Comparison of ENCODE assay signal across 16 cellular contexts in genomic region chr12:109605599-109606228, GRCh38.
"Had no signal": no experiment of that assay in that cellular context is flagged by ENCODE, and none has a peak within 500 bp of the region (broad histone marks: within the 10 kb centered on the region; RNA-seq: fewer than 3 reads in every experiment).

No MANE protein-coding gene starts in this region.

- H3K27ac Mint-ChIP-seq: activated CD4-positive, alpha-beta T cell treated with anti-CD3 and anti-CD28 coated beads, Interleukin-2, amount 10 ng/mL, durations not matched to agents 7 days and 5 days; activated CD8-positive, alpha-beta T cell treated with anti-CD3 and anti-CD28 coated beads, Interleukin-2, amount 10 ng/mL, durations not matched to agents 7 days and 5 days; mesothelial cell of epicardium; nephron progenitor cell; T-helper 2 cell treated with Interferon-gamma antibody and Interleukin-4, amounts not matched to agents 5 μg/mL and 100 μg/mL, for 36 hours had no signal

- DNase-seq: activated CD4-positive, alpha-beta T cell treated with anti-CD3 and anti-CD28 coated beads, Interleukin-2, amount 10 ng/mL, durations not matched to agents 7 days and 5 days; activated CD8-positive, alpha-beta memory T cell treated with anti-CD3 and anti-CD28 coated beads, Interleukin-2, amount 50 U/mL, for 4 hours; activated CD8-positive, alpha-beta T cell treated with anti-CD3 and anti-CD28 coated beads, Interleukin-2, amount 10 ng/mL, durations not matched to agents 7 days and 5 days; activated effector memory CD4-positive, alpha-beta T cell treated with Interleukin-2 at 50 U/mL for 16 hours; activated naive CD4-positive, alpha-beta T cell treated with anti-CD3 and anti-CD28 coated beads, Interleukin-2, amount 50 U/mL, for 16 hours; activated T-cell treated with anti-CD3 and anti-CD28 coated beads, Interleukin-2, amount 50 U/mL, for 48 hours; stimulated activated CD4-positive, alpha-beta T cell treated with anti-CD3 and anti-CD28 coated beads, Interleukin-4, amount 100 ng/mL, for 1 hour; upper lobe of right lung had no signal

- H3K9me3 Mint-ChIP-seq: activated CD4-positive, alpha-beta T cell treated with anti-CD3 and anti-CD28 coated beads, Interleukin-2, amount 10 ng/mL, durations not matched to agents 7 days and 5 days; mesothelial cell of epicardium; nephron progenitor cell; T-helper 2 cell treated with Interferon-gamma antibody and Interleukin-4, amounts not matched to agents 5 μg/mL and 100 μg/mL, for 36 hours had no signal

- H3K4me1 Mint-ChIP-seq: activated CD4-positive, alpha-beta T cell treated with anti-CD3 and anti-CD28 coated beads, Interleukin-2, amount 10 ng/mL, durations not matched to agents 7 days and 5 days had no signal

- H3K27me3 ChIP-seq: ascending aorta, right atrium auricular region had no signal

- H3K27ac ChIP-seq: ascending aorta, epithelial cell of prostate, prostate gland, upper lobe of right lung had no signal

- H3K4me3 Mint-ChIP-seq: activated CD4-positive, alpha-beta T cell treated with anti-CD3 and anti-CD28 coated beads, Interleukin-2, amount 10 ng/mL, durations not matched to agents 7 days and 5 days; activated CD8-positive, alpha-beta T cell treated with anti-CD3 and anti-CD28 coated beads, Interleukin-2, amount 10 ng/mL, durations not matched to agents 7 days and 5 days; mesothelial cell of epicardium; T-helper 2 cell treated with Interferon-gamma antibody and Interleukin-4, amounts not matched to agents 5 μg/mL and 100 μg/mL, for 36 hours had no signal

- ATAC-seq: activated CD8-positive, alpha-beta T cell treated with anti-CD3 and anti-CD28 coated beads, Interleukin-2, amount 10 ng/mL, durations not matched to agents 7 days and 5 days; left lobe of liver; upper lobe of right lung had no signal
